In the genomic region with DNA sequence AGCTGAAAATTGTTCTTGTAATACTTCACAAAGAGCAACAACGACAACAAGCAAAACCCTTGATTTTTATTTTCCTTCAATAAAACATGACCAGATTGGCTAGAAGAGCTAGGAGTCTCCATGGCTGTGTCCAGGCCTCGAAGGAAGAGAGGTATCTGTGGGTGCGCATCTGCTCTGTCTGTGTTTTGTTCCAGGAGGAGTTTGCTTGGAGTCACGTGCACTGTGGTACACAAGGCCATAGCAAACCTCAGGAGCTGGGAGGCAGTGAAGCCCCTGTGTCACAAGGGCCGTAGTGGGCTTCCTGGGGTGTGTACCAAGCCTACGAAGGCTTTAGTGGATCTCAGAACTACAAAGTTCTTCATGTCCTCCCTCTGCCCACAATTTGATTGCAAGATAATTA, we compare ENCODE assay signal across 34 cellular contexts.
"Had no signal": no experiment of that assay in that cellular context is flagged by ENCODE, and none has a peak within 500 bp of the region (broad histone marks: within the 10 kb centered on the region; RNA-seq: fewer than 3 reads in every experiment).

No MANE protein-coding gene starts in this region.

- H3K27me3 ChIP-seq: adrenal gland, ascending aorta, foreskin keratinocyte, pancreas, thyroid gland had no signal

- ATAC-seq: activated CD4-positive, CD25-positive, alpha-beta regulatory T cell treated with anti-CD3 and anti-CD28 coated beads, Interleukin-2, amount 50 U/mL, for 24 hours; esophagus mucosa; foreskin keratinocyte; pancreas; sciatic nerve; stimulated activated effector memory CD8-positive, alpha-beta T cell treated with anti-CD3 and anti-CD28 coated beads, Interleukin-12 subunit alpha, Interleukin-12 subunit beta, amount 100 ng/mL, for 72 hours had no signal

- H3K27me3 Mint-ChIP-seq: activated naive CD8-positive, alpha-beta T cell treated with anti-CD3 and anti-CD28 coated beads for 36 hours; brain; stimulated activated naive CD8-positive, alpha-beta T cell treated with anti-CD3 and anti-CD28 coated beads, Interleukin-15, Interleukin-2, amounts not matched to agents 100 ng/mL and 50 ng/mL, for 24 hours had no signal

- H3K4me3 Mint-ChIP-seq: activated naive CD4-positive, alpha-beta T cell treated with anti-CD3 and anti-CD28 coated beads for 36 hours; activated naive CD8-positive, alpha-beta T cell treated with anti-CD3 and anti-CD28 coated beads for 36 hours; activated T-helper 1 cell treated with anti-CD3 and anti-CD28 coated beads, Interleukin-12 subunit alpha, Interleukin-12 subunit beta, Interleukin-2, Interleukin-4 antibody, amounts not matched to agents 30 ng/mL and 10 ng/mL and 1 ng/mL, durations not matched to agents 14 hours and 24 hours and 36 hours; brain; nephron; stimulated activated effector memory CD8-positive, alpha-beta T cell treated with anti-CD3 and anti-CD28 coated beads, Interleukin-12 subunit alpha, Interleukin-12 subunit beta, amount 100 ng/mL, for 72 hours; stimulated activated naive CD8-positive, alpha-beta T cell treated with anti-CD3 and anti-CD28 coated beads, Interleukin-15, Interleukin-2, amounts not matched to agents 100 ng/mL and 50 ng/mL, for 24 hours; T-helper 1 cell treated with Interleukin-12 subunit alpha and Interleukin-12 subunit beta and Interleukin-4 antibody, amounts not matched to agents 30 μg/mL and 1 μg/mL, for 36 hours had no signal

- H3K36me3 ChIP-seq: adrenal gland, ascending aorta, left ventricle myocardium inferior, pancreas, prostate gland, thyroid gland, WERI-Rb-1 had no signal

- DNase-seq: activated CD4-positive, alpha-beta T cell treated with anti-CD3 and anti-CD28 coated beads for 48 hours; activated CD4-positive, alpha-beta T cell treated with anti-CD3 and anti-CD28 coated beads, Interleukin-2, amount 50 U/mL, for 48 hours; activated CD8-positive, alpha-beta memory T cell treated with anti-CD3 and anti-CD28 coated beads for 24 hours; activated effector memory CD4-positive, alpha-beta T cell treated with anti-CD3 and anti-CD28 coated beads, Interleukin-2, amount 50 U/mL, for 16 hours; activated naive CD4-positive, alpha-beta T cell treated with anti-CD3 and anti-CD28 coated beads for 36 hours; activated naive CD8-positive, alpha-beta T cell treated with anti-CD3 and anti-CD28 coated beads for 36 hours; adrenal gland; caudate nucleus; cortex of kidney; foreskin keratinocyte; islet precursor cell; left ventricle myocardium inferior; nucleus accumbens; pancreas; retina; stimulated activated CD4-positive, alpha-beta T cell treated with anti-CD3 and anti-CD28 coated beads, Interleukin-12 subunit alpha, Interleukin-12 subunit beta, amount 100 ng/mL, for 4 hours; stimulated activated CD4-positive, alpha-beta T cell treated with anti-CD3 and anti-CD28 coated beads, Interleukin-4, amount 100 ng/mL, for 1 hour; SW 1271; T1000; thyroid gland; WERI-Rb-1 had no signal

- H3K9me3 Mint-ChIP-seq: activated naive CD4-positive, alpha-beta T cell treated with anti-CD3 and anti-CD28 coated beads for 36 hours; activated naive CD8-positive, alpha-beta T cell treated with anti-CD3 and anti-CD28 coated beads for 36 hours; brain; nephron; stimulated activated effector memory CD8-positive, alpha-beta T cell treated with anti-CD3 and anti-CD28 coated beads, Interleukin-12 subunit alpha, Interleukin-12 subunit beta, amount 100 ng/mL, for 72 hours had no signal

- H3K9me3 ChIP-seq: adrenal gland, ascending aorta, left ventricle myocardium inferior, pancreas, prostate gland, thyroid gland had no signal

- H3K36me3 Mint-ChIP-seq: activated naive CD8-positive, alpha-beta T cell treated with anti-CD3 and anti-CD28 coated beads for 36 hours; brain; stimulated activated effector memory CD8-positive, alpha-beta T cell treated with anti-CD3 and anti-CD28 coated beads, Interleukin-12 subunit alpha, Interleukin-12 subunit beta, amount 100 ng/mL, for 72 hours had no signal

- H3K4me1 Mint-ChIP-seq: activated naive CD8-positive, alpha-beta T cell treated with anti-CD3 and anti-CD28 coated beads for 36 hours; nephron; stimulated activated effector memory CD8-positive, alpha-beta T cell treated with anti-CD3 and anti-CD28 coated beads, Interleukin-12 subunit alpha, Interleukin-12 subunit beta, amount 100 ng/mL, for 72 hours had no signal

- H3K4me1 ChIP-seq: adrenal gland, ascending aorta, foreskin keratinocyte, left ventricle myocardium inferior, pancreas, prostate gland, thyroid gland had no signal

- H3K27ac ChIP-seq: adrenal gland, ascending aorta, foreskin keratinocyte, left ventricle myocardium inferior, pancreas, prostate gland, thyroid gland, WERI-Rb-1 had no signal

- H3K27ac Mint-ChIP-seq: activated naive CD4-positive, alpha-beta T cell treated with anti-CD3 and anti-CD28 coated beads for 36 hours; activated naive CD8-positive, alpha-beta T cell treated with anti-CD3 and anti-CD28 coated beads for 36 hours; activated T-helper 1 cell treated with anti-CD3 and anti-CD28 coated beads, Interleukin-12 subunit alpha, Interleukin-12 subunit beta, Interleukin-2, Interleukin-4 antibody, amounts not matched to agents 30 ng/mL and 10 ng/mL and 1 ng/mL, durations not matched to agents 14 hours and 24 hours and 36 hours; nephron; stimulated activated naive CD8-positive, alpha-beta T cell treated with anti-CD3 and anti-CD28 coated beads, Interleukin-15, Interleukin-2, amounts not matched to agents 100 ng/mL and 50 ng/mL, for 24 hours; T-helper 1 cell treated with Interleukin-12 subunit alpha and Interleukin-12 subunit beta and Interleukin-4 antibody, amounts not matched to agents 30 μg/mL and 1 μg/mL, for 36 hours had no signal

- H3K4me3 ChIP-seq: adrenal gland, ascending aorta, left ventricle myocardium inferior, lung, pancreas, prostate gland, skin epidermis, thyroid gland had no signal
